ENCODE assay signal across 24 cellular contexts in genomic region chr1:219269171-219269570, GRCh38.
"Had no signal": no experiment of that assay in that cellular context is flagged by ENCODE, and none has a peak within 500 bp of the region (broad histone marks: within the 10 kb centered on the region; RNA-seq: fewer than 3 reads in every experiment).

No MANE protein-coding gene starts in this region.

- H3K4me1 Mint-ChIP-seq: natural killer cell; stimulated activated effector memory CD8-positive, alpha-beta T cell treated with anti-CD3 and anti-CD28 coated beads, Interleukin-12 subunit alpha, Interleukin-12 subunit beta, amount 100 ng/mL, for 72 hours had no signal

- ATAC-seq: effector memory CD8-positive, alpha-beta T cell; heart left ventricle; lower lobe of right lung; natural killer cell; pancreas; right lobe of liver; stimulated activated effector memory CD8-positive, alpha-beta T cell treated with anti-CD3 and anti-CD28 coated beads, Interleukin-12 subunit alpha, Interleukin-12 subunit beta, amount 100 ng/mL, for 72 hours; stimulated activated naive CD8-positive, alpha-beta T cell treated with anti-CD3 and anti-CD28 coated beads, Interleukin-15, Interleukin-2, amounts not matched to agents 100 U/mL and 50 U/mL, for 24 hours had no signal

- H3K36me3 ChIP-seq: lower lobe of right lung, pancreas, prostate gland, right lobe of liver, suprapubic skin, thyroid gland had no signal

- DNase-seq: cortex of kidney; effector memory CD8-positive, alpha-beta T cell; erythroblast; foreskin melanocyte; heart left ventricle; hippocampal formation; islet precursor cell; left ventricle myocardium inferior; lower lobe of right lung; natural killer cell; occipital lobe; pancreas; retina; right lobe of liver; stimulated activated CD4-positive, alpha-beta T cell treated with anti-CD3 and anti-CD28 coated beads, Interleukin-4, amount 100 ng/mL, for 1 hour; stimulated activated CD8-positive, alpha-beta memory T cell treated with anti-CD3 and anti-CD28 coated beads, Interleukin-4, amount 100 ng/mL, for 48 hours; stimulated activated naive CD8-positive, alpha-beta T cell treated with anti-CD3 and anti-CD28 coated beads, Interleukin-15, Interleukin-2, amounts not matched to agents 100 U/mL and 50 U/mL, for 24 hours; thyroid gland had no signal

- H3K27me3 Mint-ChIP-seq: effector memory CD8-positive, alpha-beta T cell; memory B cell; type B pancreatic cell had no signal

- H3K27ac ChIP-seq: heart left ventricle, left ventricle myocardium inferior, lower lobe of right lung, pancreas, prostate gland, right lobe of liver, suprapubic skin, thyroid gland had no signal

- H3K27me3 ChIP-seq: heart left ventricle, pancreas, right lobe of liver, suprapubic skin, thyroid gland had no signal

- H3K27ac Mint-ChIP-seq: effector memory CD8-positive, alpha-beta T cell; memory B cell; mesothelial cell of epicardium; natural killer cell; stimulated activated effector memory CD8-positive, alpha-beta T cell treated with anti-CD3 and anti-CD28 coated beads, Interleukin-12 subunit alpha, Interleukin-12 subunit beta, amount 100 ng/mL, for 72 hours; type B pancreatic cell had no signal

- H3K4me3 Mint-ChIP-seq: effector memory CD8-positive, alpha-beta T cell; memory B cell; mesothelial cell of epicardium; natural killer cell; stimulated activated effector memory CD8-positive, alpha-beta T cell treated with anti-CD3 and anti-CD28 coated beads, Interleukin-12 subunit alpha, Interleukin-12 subunit beta, amount 100 ng/mL, for 72 hours; type B pancreatic cell had no signal

- H3K36me3 Mint-ChIP-seq: mesothelial cell of epicardium; natural killer cell; stimulated activated effector memory CD8-positive, alpha-beta T cell treated with anti-CD3 and anti-CD28 coated beads, Interleukin-12 subunit alpha, Interleukin-12 subunit beta, amount 100 ng/mL, for 72 hours; type B pancreatic cell had no signal

- H3K4me3 ChIP-seq: heart left ventricle, left ventricle myocardium inferior, lower lobe of right lung, pancreas, prostate gland, right lobe of liver, suprapubic skin, thyroid gland had no signal

- H3K4me1 ChIP-seq: lower lobe of right lung, prostate gland, right lobe of liver had no signal

- H3K9me3 ChIP-seq: heart left ventricle, left ventricle myocardium inferior, lower lobe of right lung, pancreas, prostate gland, right lobe of liver, suprapubic skin, thyroid gland had no signal

- H3K9me3 Mint-ChIP-seq: effector memory CD8-positive, alpha-beta T cell; memory B cell; mesothelial cell of epicardium; stimulated activated effector memory CD8-positive, alpha-beta T cell treated with anti-CD3 and anti-CD28 coated beads, Interleukin-12 subunit alpha, Interleukin-12 subunit beta, amount 100 ng/mL, for 72 hours; type B pancreatic cell had no signal
